Comparison of ENCODE assay signal across 8 cellular contexts in genomic region chr13:38781539-38781938, GRCh38.
"Had no signal": no experiment of that assay in that cellular context is flagged by ENCODE, and none has a peak within 500 bp of the region (broad histone marks: within the 10 kb centered on the region; RNA-seq: fewer than 3 reads in every experiment).

No MANE protein-coding gene starts in this region.

- H3K4me3 ChIP-seq: GM23338, HAP-1 had no signal

- DNase-seq: H7, HFFc6, KG1 had no signal

- H3K4me2 ChIP-seq: GM23338 had no signal

- ATAC-seq: GM23338, HCT116 had no signal

- H3K36me3 ChIP-seq: HAP-1 had no signal

- H3K9me3 ChIP-seq: HAP-1 had no signal

- FAIRE-seq: HTR-8/SVneo had no signal

- H3K4me1 ChIP-seq: HAP-1 had no signal

- H2AFZ ChIP-seq: GM23338 had no signal

- H3K27ac ChIP-seq: HL-60 had no signal
